ENCODE assay signal across 30 cellular contexts in genomic region chr6:2639167-2639566, GRCh38.
"Had no signal": no experiment of that assay in that cellular context is flagged by ENCODE, and none has a peak within 500 bp of the region (broad histone marks: within the 10 kb centered on the region; RNA-seq: fewer than 3 reads in every experiment).

No MANE protein-coding gene starts in this region.

- H3K4me3 ChIP-seq: cardiac muscle cell had no signal

- ATAC-seq: activated CD8-positive, alpha-beta T cell treated with anti-CD3 and anti-CD28 coated beads for 36 hours; activated naive CD4-positive, alpha-beta T cell treated with anti-CD3 and anti-CD28 coated beads, Interleukin-2, amount 50 U/mL, for 72 hours; activated T-cell treated with anti-CD3 and anti-CD28 coated beads, Interleukin-2, amount 50 U/mL, for 4 hours; activated T-cell treated with anti-CD3 and anti-CD28 coated beads, Interleukin-2, amount 50 U/mL, for 72 hours; activated T-helper 17 cell treated with anti-CD3 and anti-CD28 coated beads, Interleukin-2, amount 50 U/mL, for 72 hours had no signal

- H3K9me3 ChIP-seq: ascending aorta had no signal

- H3K27me3 ChIP-seq: ascending aorta, cardiac muscle cell had no signal

- H3K36me3 ChIP-seq: ascending aorta, cardiac muscle cell had no signal

- H3K27ac ChIP-seq: cardiac muscle cell, VCaP had no signal

- DNase-seq: activated B cell treated with CpG ODN at 0.5 μM for 24 hours; activated CD4-positive, alpha-beta memory T cell treated with anti-CD3 and anti-CD28 coated beads for 36 hours; activated CD4-positive, alpha-beta T cell treated with anti-CD3 and anti-CD28 coated beads for 4 hours; activated CD4-positive, alpha-beta T cell treated with anti-CD3 and anti-CD28 coated beads, Interleukin-2, amount 10 ng/mL, durations not matched to agents 24 days and 14 days; activated CD4-positive, alpha-beta T cell treated with anti-CD3 and anti-CD28 coated beads, Interleukin-2, amount 50 U/mL, for 1 hour; activated CD4-positive, alpha-beta T cell treated with anti-CD3 and anti-CD28 coated beads, Interleukin-2, amount 50 U/mL, for 4 hours; activated CD4-positive, CD25-positive, alpha-beta regulatory T cell treated with anti-CD3 and anti-CD28 coated beads, Interleukin-2, amount 50 U/mL, for 72 hours; activated CD8-positive, alpha-beta memory T cell treated with anti-CD3 and anti-CD28 coated beads, Interleukin-2, amount 50 U/mL, for 4 hours; activated CD8-positive, alpha-beta T cell treated with anti-CD3 and anti-CD28 coated beads for 36 hours; activated effector memory CD4-positive, alpha-beta T cell treated with anti-CD3 and anti-CD28 coated beads, Interleukin-2, amount 50 U/mL, for 16 hours; activated gamma-delta T cell treated with Interleukin-2 at 50 U/mL for 16 hours; activated naive CD4-positive, alpha-beta T cell; activated naive CD4-positive, alpha-beta T cell treated with anti-CD3 and anti-CD28 coated beads for 36 hours; activated naive CD4-positive, alpha-beta T cell treated with anti-CD3 and anti-CD28 coated beads, Interleukin-2, amount 50 U/mL, for 16 hours; activated naive CD8-positive, alpha-beta T cell treated with anti-CD3 and anti-CD28 coated beads for 36 hours; activated T-cell treated with anti-CD3 and anti-CD28 coated beads for 4 hours; activated T-cell treated with anti-CD3 and anti-CD28 coated beads, Interleukin-2, amount 50 U/mL, for 1 hour; activated T-cell treated with anti-CD3 and anti-CD28 coated beads, Interleukin-2, amount 50 U/mL, for 4 hours; activated T-cell treated with anti-CD3 and anti-CD28 coated beads, Interleukin-2, amount 50 U/mL, for 72 hours; amygdala; anterior cingulate cortex; cerebellar nuclear complex; T-helper 1 cell; T-helper 2 cell; T-helper 9 cell had no signal
